ENCODE assay signal across 2 cellular contexts in the genomic region with DNA sequence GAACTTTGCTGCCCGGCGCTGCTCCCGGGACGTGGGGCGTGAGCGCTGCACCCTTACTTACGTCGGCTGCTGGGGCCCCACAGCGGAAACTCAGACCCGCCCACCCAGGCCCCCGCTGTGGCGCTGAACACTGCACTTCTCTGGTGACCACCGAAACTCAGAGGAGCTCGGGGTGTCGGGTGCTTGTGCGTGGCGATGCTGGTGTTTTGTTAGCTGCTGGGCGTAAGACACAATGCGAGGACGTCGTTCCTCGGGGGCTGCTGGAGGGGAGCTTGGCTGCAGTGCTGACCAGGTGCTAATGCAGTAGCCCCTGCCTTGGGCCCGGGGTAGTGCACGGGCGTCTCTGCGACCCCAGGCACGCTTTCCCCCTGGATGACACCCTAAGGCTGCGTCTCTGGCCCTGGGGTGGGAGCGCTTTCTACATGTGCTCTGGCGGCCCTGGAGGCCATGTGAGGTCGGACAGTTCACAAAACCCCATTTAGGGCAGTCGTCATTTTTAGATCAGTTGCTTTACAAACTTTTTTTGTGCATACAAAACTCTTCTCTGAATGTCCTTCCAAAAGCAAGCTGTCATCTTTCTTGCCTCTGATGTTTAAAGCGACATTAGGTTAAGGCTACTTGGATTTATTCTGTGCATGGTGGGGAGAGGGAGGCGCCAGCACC.
TF ChIP-seq lines count a peak whose summit lies in the region.

No MANE protein-coding gene starts in this region.

TF ChIP-seq in SK-N-SH, 30 proteins besides CTCF, POLR2A, EP300 and RAD21 (continued from another document):
- TF ChIP-seq, protein P1, sequence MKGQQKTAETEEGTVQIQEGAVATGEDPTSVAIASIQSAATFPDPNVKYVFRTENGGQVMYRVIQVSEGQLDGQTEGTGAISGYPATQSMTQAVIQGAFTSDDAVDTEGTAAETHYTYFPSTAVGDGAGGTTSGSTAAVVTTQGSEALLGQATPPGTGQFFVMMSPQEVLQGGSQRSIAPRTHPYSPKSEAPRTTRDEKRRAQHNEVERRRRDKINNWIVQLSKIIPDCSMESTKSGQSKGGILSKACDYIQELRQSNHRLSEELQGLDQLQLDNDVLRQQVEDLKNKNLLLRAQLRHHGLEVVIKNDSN (IDR thresholded peaks at IDR 0.05; ENCODE audit: borderline replicate concordance, low read depth), result no peak
TF ChIP-seq in SK-N-SH: peak in this region for 0.

TF ChIP-seq in SK-N-SH treated with all-trans-retinoic acid at 6 μM for 48 hours, 23 proteins besides CTCF, POLR2A, EP300 and RAD21 (continued from another document):
- TF ChIP-seq, protein P2, sequence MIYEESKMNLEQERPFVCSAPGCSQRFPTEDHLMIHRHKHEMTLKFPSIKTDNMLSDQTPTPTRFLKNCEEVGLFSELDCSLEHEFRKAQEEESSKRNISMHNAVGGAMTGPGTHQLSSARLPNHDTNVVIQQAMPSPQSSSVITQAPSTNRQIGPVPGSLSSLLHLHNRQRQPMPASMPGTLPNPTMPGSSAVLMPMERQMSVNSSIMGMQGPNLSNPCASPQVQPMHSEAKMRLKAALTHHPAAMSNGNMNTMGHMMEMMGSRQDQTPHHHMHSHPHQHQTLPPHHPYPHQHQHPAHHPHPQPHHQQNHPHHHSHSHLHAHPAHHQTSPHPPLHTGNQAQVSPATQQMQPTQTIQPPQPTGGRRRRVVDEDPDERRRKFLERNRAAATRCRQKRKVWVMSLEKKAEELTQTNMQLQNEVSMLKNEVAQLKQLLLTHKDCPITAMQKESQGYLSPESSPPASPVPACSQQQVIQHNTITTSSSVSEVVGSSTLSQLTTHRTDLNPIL (CRISPR knock-in tag; IDR thresholded peaks at IDR 0.05; ENCODE audit: low read depth), result no peak
- TF ChIP-seq GLIS3 (CRISPR knock-in tag; IDR thresholded peaks at IDR 0.05) (no peak), ESRRG (CRISPR knock-in tag; IDR thresholded peaks at IDR 0.05) (no peak), ISL1 (CRISPR knock-in tag; IDR thresholded peaks at IDR 0.05) (no peak), ZNF565 (CRISPR knock-in tag; conservative IDR thresholded peaks at IDR 0.05; ENCODE audit: low read depth) (no peak), TOX (CRISPR knock-in tag; IDR thresholded peaks at IDR 0.05; ENCODE audit: borderline replicate concordance) (no peak), ARNTL (CRISPR knock-in tag; IDR thresholded peaks at IDR 0.05; ENCODE audit: borderline replicate concordance, low read depth) (no peak), SNAI2 (CRISPR knock-in tag; IDR thresholded peaks at IDR 0.05) (no peak)
